22 cellular contexts compared by ENCODE assay signal in genomic region chr20:12927489-12927888, GRCh38.
DNase-seq lines count a peak whose midpoint lies in the region; ATAC-seq, FAIRE-seq and TF ChIP-seq lines count a peak whose summit lies in the region.
"Had no signal": no experiment of that assay in that cellular context is flagged by ENCODE, and none has a peak within 500 bp of the region (broad histone marks: within the 10 kb centered on the region; RNA-seq: fewer than 3 reads in every experiment).

No MANE protein-coding gene starts in this region.

- no peaks in the 10 kb centered on the region for H3K27me3 ChIP-seq in Peyer's patch
- H3K27me3 ChIP-seq: ovary, sigmoid colon, stomach had no signal

- H3K9me3 ChIP-seq in Peyer's patch, result peaks cover 0 to under 1% (median 0%) of the 10 kb centered on the region in 4 donors
- H3K9me3 ChIP-seq: heart right ventricle, lower lobe of right lung, ovary, sigmoid colon, stomach had no signal

- no peaks in the 10 kb centered on the region for H3K4me1 ChIP-seq in Peyer's patch
- H3K4me1 ChIP-seq: lower lobe of right lung had no signal

- H3K4me3 ChIP-seq in choroid plexus epithelial cell (ENCODE audit: low read depth, low read length) (no peak overlapping the region), Peyer's patch (no peak overlapping the region)
- H3K4me3 ChIP-seq: heart right ventricle, lower lobe of right lung, ovary, sigmoid colon, stomach had no signal

- ATAC-seq in HG02571 (IDR thresholded peaks at IDR 0.05; ENCODE audit: unreplicated experiment), result no peak
- ATAC-seq: heart right ventricle, SK-N-SH treated with all-trans-retinoic acid at 6 μM for 48 hours had no signal

- TF ChIP-seq CTCF in choroid plexus epithelial cell (conservative IDR thresholded peaks at IDR 0.05; ENCODE audit: low read depth, low read length), result no peak
- no peak for TF ChIP-seq CTCF in Peyer's patch (IDR thresholded peaks at IDR 0.05)

- TF ChIP-seq POLR2A in H54 (IDR thresholded peaks at IDR 0.05; ENCODE audit: low read depth, low read length) (no peak), Peyer's patch (IDR thresholded peaks at IDR 0.05) (no peak)

- H3K36me3 ChIP-seq in Peyer's patch, result no peaks in the 10 kb centered on the region
- H3K36me3 ChIP-seq: heart right ventricle, lower lobe of right lung, ovary, sigmoid colon, stomach had no signal

- H3K27ac ChIP-seq in Peyer's patch, result no peak overlapping the region
- H3K27ac ChIP-seq: heart right ventricle, lower lobe of right lung, ovary, sigmoid colon, stomach had no signal

- DNase-seq in H54 (ENCODE audit: insufficient read length, low spot score) (peak; percentile 24), RCC 7860 (ENCODE audit: low spot score) (peak; percentile 57), choroid plexus epithelial cell (ENCODE audit: low read depth) (peak; percentile 32), myocyte (ENCODE audit: low read depth) (peak; percentile 34), Peyer's patch (no peak), NCI-H345 treated with DMSO at 0.1 percent for 48 hours (lab: John Stamatoyannopoulos, UW; ENCODE audit: unreplicated experiment) (no peak)
- DNase-seq in central memory CD4-positive, alpha-beta T cell, result no peak
- DNase-seq: DND-41; effector CD4-positive, alpha-beta T cell; heart right ventricle; lower lobe of right lung; MM.1S; NCI-H1694; NCI-H82; ovary; sigmoid colon; stimulated activated CD4-positive, alpha-beta T cell treated with anti-CD3 and anti-CD28 coated beads, Interleukin-1b, Interleukin-23, amount 100 ng/mL, for 48 hours; stomach; trophoblast cell had no signal

- FAIRE-seq in H54 (lab: Jason Lieb, UNC) (peak; percentile 80), RCC 7860 (lab: Jason Lieb, UNC) (peak; percentile 55)
- FAIRE-seq: GM18507 had no signal

Comparison
In these comparisons a context has a peak if more than half of its experiments do, and no peak if none do; other contexts are left out.
1. DNase-seq: peak in H54 (single experiment), RCC 7860 (single experiment), choroid plexus epithelial cell (single experiment) and myocyte (single experiment); none in Peyer's patch (0 of 3), NCI-H345 treated with DMSO at 0.1 percent for 48 hours (single experiment) and central memory CD4-positive, alpha-beta T cell (single experiment).